21 cellular contexts compared by ENCODE assay signal in genomic region chr19:4923379-4923747, GRCh38. TPM values are rescaled to one million over a fixed set of nuclear protein-coding genes. Genes with fewer than 3 reads are reported as not detected.
DNase-seq lines count a peak whose midpoint lies in the region; ATAC-seq, FAIRE-seq and TF ChIP-seq lines count a peak whose summit lies in the region.
"Had no signal": no experiment of that assay in that cellular context is flagged by ENCODE, and none has a peak within 500 bp of the region (broad histone marks: within the 10 kb centered on the region; RNA-seq: fewer than 3 reads in every experiment).

No MANE protein-coding gene starts in this region.

- peaks cover 0 to 100% (median 100%) of the 10 kb centered on the region in 11 experiments; a peak in 18 of 22 replicates for H4K20me1 ChIP-seq in BLaER1 treated with 17β-estradiol and CSF1 and Interleukin-3, amounts not matched to agents 10 nM and 100 nM
- H4K20me1 ChIP-seq in HCT116 (ENCODE audit: insufficient read depth), result no peaks in the 10 kb centered on the region; the same call in 1 of the 2 replicates

- H3K9me3 ChIP-seq in BLaER1 treated with 17β-estradiol and CSF1 and Interleukin-3, amounts not matched to agents 10 nM and 100 nM (replicated peaks in 1 of 11), result no peaks in the 10 kb centered on the region
- no peaks in the 10 kb centered on the region for H3K9me3 ChIP-seq in HCT116 (ENCODE audit: control insufficient read depth in 1 of 2, insufficient read depth in 1 of 2, low read depth in 1 of 2, low read length in 2 of 2)
- H3K9me3 ChIP-seq: A549 had no signal

- H3K4me3 ChIP-seq in BLaER1 treated with 17β-estradiol and CSF1 and Interleukin-3, amounts not matched to agents 10 nM and 100 nM, result no peak overlapping the region
- no peak overlapping the region for H3K4me3 ChIP-seq in HCT116 (replicated peaks in 1 of 2; ENCODE audit: low read depth in 1 of 2, low read length in 2 of 2)
- H3K4me3 ChIP-seq: A549 had no signal

- peaks cover 21% of the 10 kb centered on the region for H3K36me3 Mint-ChIP-seq in brain
- H3K36me3 Mint-ChIP-seq in nephron (ENCODE audit: low read depth), result peaks cover 30% of the 10 kb centered on the region
- H3K36me3 Mint-ChIP-seq: CD8-positive, alpha-beta T cell had no signal

- intact Hi-C loops in HCT116 (cut with micrococcal nuclease), result no loop called here

- DNase-seq in HCT116 (ENCODE audit: low read depth, low spot score) (no peak), NCI-H2196 treated with DMSO at 0.1 percent for 48 hours (lab: John Stamatoyannopoulos, UW; ENCODE audit: unreplicated experiment) (no peak), ecto neural progenitor cell (ENCODE audit: low spot score) (no peak), NCI-H146 treated with DMSO at 0.1 percent for 48 hours (lab: John Stamatoyannopoulos, UW; ENCODE audit: unreplicated experiment) (no peak), GM19239 (ENCODE audit: insufficient read length, low spot score) (no peak)
- DNase-seq: Calu3; CD8-positive, alpha-beta T cell; NCI-H1092 treated with DMSO at 0.1 percent for 48 hours; NCI-H1694; NCI-H510A; NCI-H748 treated with DMSO at 0.1 percent for 48 hours; NK-92 treated with Interleukin-12 subunit alpha and Interleukin-12 subunit beta, amount 100 ng/mL, for 24 hours; SIG-M5 had no signal

- H3K27ac Mint-ChIP-seq in brain (peak overlapping the region in 3 of 5 experiments; percentile 11 to 69 (median 65)), nephron (peak overlapping the region; percentile 18 to 72 (median 56))
- H3K27ac Mint-ChIP-seq: CD8-positive, alpha-beta T cell had no signal

- H3K9me3 Mint-ChIP-seq in brain, result no peaks in the 10 kb centered on the region
- H3K9me3 Mint-ChIP-seq in nephron, result no peaks in the 10 kb centered on the region
- H3K9me3 Mint-ChIP-seq: CD8-positive, alpha-beta T cell had no signal

- H3K4me1 ChIP-seq in BLaER1 treated with 17β-estradiol and CSF1 and Interleukin-3, amounts not matched to agents 10 nM and 100 nM, result peaks cover 27 to 89% (median 82%) of the 10 kb centered on the region in 10 experiments
- H3K4me1 ChIP-seq in HCT116 (ENCODE audit: control insufficient read depth in 1 of 2, insufficient read depth in 2 of 2, low read length in 2 of 2), result peaks cover 7 to 19% of the 10 kb centered on the region in 2 experiments

- peak overlapping the region; percentile 30 to 77 (median 64) for H3K4me2 ChIP-seq in BLaER1 treated with 17β-estradiol and CSF1 and Interleukin-3, amounts not matched to agents 10 nM and 100 nM
- H3K4me2 ChIP-seq in HCT116 (ENCODE audit: low read length), result no peak overlapping the region
- H3K4me2 ChIP-seq: A549 had no signal

- peaks cover 0 to 100% (median 98%) of the 10 kb centered on the region in 11 experiments; a peak in 18 of 22 replicates for H3K36me3 ChIP-seq in BLaER1 treated with 17β-estradiol and CSF1 and Interleukin-3, amounts not matched to agents 10 nM and 100 nM
- peaks cover 6 to 19% of the 10 kb centered on the region in 2 experiments; a peak in 2 of 4 replicates for H3K36me3 ChIP-seq in HCT116 (ENCODE audit: control insufficient read depth in 1 of 2, insufficient read depth in 2 of 2, low read length in 2 of 2)

- TF ChIP-seq RAD21 in HCT116 (IDR thresholded peaks at IDR 0.05; ENCODE audit: low read depth), result no peak

- H3K27me3 ChIP-seq in BLaER1 treated with 17β-estradiol and CSF1 and Interleukin-3, amounts not matched to agents 10 nM and 100 nM, result no peaks in the 10 kb centered on the region
- H3K27me3 ChIP-seq in HCT116 (ENCODE audit: insufficient read depth, low read length), result no peaks in the 10 kb centered on the region

- no peak overlapping the region for H3K4me3 Mint-ChIP-seq in brain
- no peak overlapping the region for H3K4me3 Mint-ChIP-seq in nephron
- H3K4me3 Mint-ChIP-seq: CD8-positive, alpha-beta T cell had no signal

- no peak for TF ChIP-seq CTCF in HCT116 (IDR thresholded peaks at IDR 0.05 in 2 of 3, conservative IDR thresholded peaks at IDR 0.05 in 1 of 3; ENCODE audit: borderline replicate concordance in 1 of 3, insufficient read depth in 1 of 3, low read depth in 2 of 3, low read length in 2 of 3)
- no peak for TF ChIP-seq CTCF in brain (conservative IDR thresholded peaks at IDR 0.05)
- TF ChIP-seq CTCF in nephron (IDR thresholded peaks at IDR 0.05; ENCODE audit: unreplicated experiment in 3 of 3), result no peak

- no peak for FAIRE-seq in GM19239 (lab: Jason Lieb, UNC)
- FAIRE-seq: A549 had no signal

- RAD21 ChIA-PET in HCT116 (lab: Charles Lee; ENCODE audit: low non-redundant PET in 1 of 2, low total read pairs in 2 of 2, uncharacterized antibody in 2 of 2, unreplicated experiment in 2 of 2), result interaction anchor here in 1 of 2 experiments (0.6 kb wide), 1 partner anchor 12 kb away, joined by 3 read pairs; no protein-coding TSS in a partner anchor

- no peak overlapping the region for H2AFZ ChIP-seq in HCT116 (ENCODE audit: low read depth, low read length, poor library complexity, severe bottlenecking)

- H3K9ac ChIP-seq in BLaER1 treated with 17β-estradiol and CSF1 and Interleukin-3, amounts not matched to agents 10 nM and 100 nM, result peak overlapping the region in 10 of 11 experiments; percentile 5 to 61 (median 50); a peak in 17 of 22 replicates
- no peak overlapping the region for H3K9ac ChIP-seq in HCT116 (ENCODE audit: low read length)

- POLR2A ChIA-PET in HCT116 (lab: Charles Lee), result no interaction called here

- CTCF ChIA-PET in HCT116 (lab: Charles Lee), result no interaction called here

- no peaks in the 10 kb centered on the region for H3K9me2 ChIP-seq in HCT116 (ENCODE audit: insufficient read depth)

- H3K79me2 ChIP-seq in HCT116 (ENCODE audit: insufficient read depth, low read length), result peaks cover 98% of the 10 kb centered on the region

- BruUV-seq in HCT116 (replicated peaks; lab: Mats Ljungman, UMichigan), result no TSS peak

- peak overlapping the region in 10 of 11 experiments; percentile 20 to 73 (median 63); a peak in 19 of 22 replicates for H3K27ac ChIP-seq in BLaER1 treated with 17β-estradiol and CSF1 and Interleukin-3, amounts not matched to agents 10 nM and 100 nM
- peak overlapping the region; percentile 38; the same call in 1 of the 2 replicates for H3K27ac ChIP-seq in HCT116 (ENCODE audit: low read depth, low read length)
- H3K27ac ChIP-seq: A549 had no signal

- H3K27me3 Mint-ChIP-seq in brain (no peaks in the 10 kb centered on the region), nephron (ENCODE audit: low read depth) (no peaks in the 10 kb centered on the region)

- TF ChIP-seq POLR2A in HCT116 (IDR thresholded peaks at IDR 0.05; ENCODE audit: borderline replicate concordance, extremely low read depth, insufficient read depth, insufficient read length), result no peak

- no peak for ATAC-seq in HCT116
- ATAC-seq: CD8-positive, alpha-beta T cell; SK-N-SH treated with all-trans-retinoic acid at 6 μM for 48 hours had no signal

- H3K4me1 Mint-ChIP-seq in brain (peaks cover 3% of the 10 kb centered on the region), nephron (no peaks in the 10 kb centered on the region)

TF ChIP-seq in HCT116, 20 proteins besides CTCF, POLR2A, EP300 and RAD21:
- no peak for TF ChIP-seq FOSL1 (IDR thresholded peaks at IDR 0.05; ENCODE audit: low read depth)
- TF ChIP-seq ELF1 (IDR thresholded peaks at IDR 0.05; ENCODE audit: borderline replicate concordance, low read depth), result no peak
- TF ChIP-seq, protein P1, sequence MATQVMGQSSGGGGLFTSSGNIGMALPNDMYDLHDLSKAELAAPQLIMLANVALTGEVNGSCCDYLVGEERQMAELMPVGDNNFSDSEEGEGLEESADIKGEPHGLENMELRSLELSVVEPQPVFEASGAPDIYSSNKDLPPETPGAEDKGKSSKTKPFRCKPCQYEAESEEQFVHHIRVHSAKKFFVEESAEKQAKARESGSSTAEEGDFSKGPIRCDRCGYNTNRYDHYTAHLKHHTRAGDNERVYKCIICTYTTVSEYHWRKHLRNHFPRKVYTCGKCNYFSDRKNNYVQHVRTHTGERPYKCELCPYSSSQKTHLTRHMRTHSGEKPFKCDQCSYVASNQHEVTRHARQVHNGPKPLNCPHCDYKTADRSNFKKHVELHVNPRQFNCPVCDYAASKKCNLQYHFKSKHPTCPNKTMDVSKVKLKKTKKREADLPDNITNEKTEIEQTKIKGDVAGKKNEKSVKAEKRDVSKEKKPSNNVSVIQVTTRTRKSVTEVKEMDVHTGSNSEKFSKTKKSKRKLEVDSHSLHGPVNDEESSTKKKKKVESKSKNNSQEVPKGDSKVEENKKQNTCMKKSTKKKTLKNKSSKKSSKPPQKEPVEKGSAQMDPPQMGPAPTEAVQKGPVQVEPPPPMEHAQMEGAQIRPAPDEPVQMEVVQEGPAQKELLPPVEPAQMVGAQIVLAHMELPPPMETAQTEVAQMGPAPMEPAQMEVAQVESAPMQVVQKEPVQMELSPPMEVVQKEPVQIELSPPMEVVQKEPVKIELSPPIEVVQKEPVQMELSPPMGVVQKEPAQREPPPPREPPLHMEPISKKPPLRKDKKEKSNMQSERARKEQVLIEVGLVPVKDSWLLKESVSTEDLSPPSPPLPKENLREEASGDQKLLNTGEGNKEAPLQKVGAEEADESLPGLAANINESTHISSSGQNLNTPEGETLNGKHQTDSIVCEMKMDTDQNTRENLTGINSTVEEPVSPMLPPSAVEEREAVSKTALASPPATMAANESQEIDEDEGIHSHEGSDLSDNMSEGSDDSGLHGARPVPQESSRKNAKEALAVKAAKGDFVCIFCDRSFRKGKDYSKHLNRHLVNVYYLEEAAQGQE (IDR thresholded peaks at IDR 0.05; ENCODE audit: low read depth), result no peak
- no peak for TF ChIP-seq SIN3A (IDR thresholded peaks at IDR 0.05; ENCODE audit: low read depth)

RNA-seq across cellular contexts. Expression of gene UHRF1, which starts 14.1 kb away (rescaled TPM):
- 109 TPM for total RNA-seq in HCT116 (2021; ENCODE audit: unreplicated experiment)
- polyA plus RNA-seq in HCT116 (2012), result 41.2 and 41.3 TPM in 2 replicates
- polyA plus RNA-seq in brain (ENCODE audit: insufficient read depth, low read depth, low replicate concordance), result 25.6 TPM

RNA-seq across cellular contexts. Expression of gene ARRDC5, which starts 20.7 kb away (rescaled TPM):
- not detected for total RNA-seq in HCT116 (2021; ENCODE audit: unreplicated experiment)
- polyA plus RNA-seq in HCT116 (2012), result not detected in 2 replicates
- not detected for polyA plus RNA-seq in brain (ENCODE audit: insufficient read depth, low read depth, low replicate concordance)
- total RNA-seq: Calu3, H4, OCI-LY7 had no signal
- polyA plus RNA-seq: A549, BJ had no signal

RNA-seq across cellular contexts. Expression of gene KDM4B, which starts 45.5 kb away (rescaled TPM):
- total RNA-seq in HCT116 (2021; ENCODE audit: unreplicated experiment), result 35.9 TPM
- polyA plus RNA-seq in HCT116 (2012), result 27.3 and 29.2 TPM in 2 replicates
- 41.0 TPM for polyA plus RNA-seq in brain (ENCODE audit: insufficient read depth, low read depth, low replicate concordance)

RNA-seq across cellular contexts. Expression of gene PLIN3, which starts 55.9 kb away (rescaled TPM):
- total RNA-seq in HCT116 (2021; ENCODE audit: unreplicated experiment), result 207 TPM
- 219 and 273 TPM in 2 replicates for polyA plus RNA-seq in HCT116 (2012)
- polyA plus RNA-seq in brain (ENCODE audit: insufficient read depth, low read depth, low replicate concordance), result 35.0 TPM
